ENCODE assay signal across 8 cellular contexts in the genomic region with DNA sequence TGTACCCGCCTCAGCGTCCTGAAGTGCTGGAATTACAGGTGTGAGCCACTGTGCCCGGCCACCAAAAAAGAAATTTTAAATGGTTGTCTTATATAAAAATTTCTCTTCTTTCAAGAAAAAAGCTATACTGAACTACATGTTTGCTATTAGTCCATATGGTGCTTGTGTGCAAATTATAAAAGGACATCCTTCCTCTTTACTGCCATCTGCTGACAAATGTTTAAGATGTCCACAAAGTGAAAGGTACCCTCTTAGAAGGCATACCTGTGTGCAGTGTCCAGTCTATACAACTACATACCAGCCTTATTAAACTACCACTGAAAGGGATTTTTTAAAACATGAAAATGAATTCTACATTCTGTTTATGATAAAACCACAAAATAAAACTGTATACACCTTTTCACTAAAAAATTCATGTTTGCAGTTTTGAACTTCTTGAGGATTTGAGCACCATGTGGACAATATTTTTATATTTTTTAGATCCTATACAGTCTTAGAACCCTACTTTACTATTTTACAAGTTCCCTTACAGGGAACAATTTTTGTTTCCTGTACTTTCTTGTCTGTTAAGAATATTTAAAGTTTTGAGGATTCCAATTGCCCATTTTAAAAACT. TPM values are rescaled to one million over a fixed set of nuclear protein-coding genes. Genes with fewer than 3 reads are reported as not detected.
A peak's percentile ranks its signal among the peaks of the same experiment; 100 is the strongest.
DNase-seq lines count a peak whose midpoint lies in the region; ATAC-seq and TF ChIP-seq lines count a peak whose summit lies in the region.

No MANE protein-coding gene starts in this region.

- intact Hi-C loops in body of pancreas (cut with DNase I) = no loop called here
- intact Hi-C loops in uterus (cut with DNase I; ENCODE audit: low total_unique reads) = no loop called here

- H3K27ac ChIP-seq in body of pancreas (no peak overlapping the region), uterus (no peak overlapping the region)

- no peak overlapping the region for H3K27ac Mint-ChIP-seq in memory B cell

- DNase-seq in A172 (ENCODE audit: low spot score) = peak; percentile 7
- no peak for DNase-seq in GM12864 (ENCODE audit: low read depth)
- DNase-seq in NCI-H2081 treated with DMSO at 0.1 percent for 48 hours (lab: John Stamatoyannopoulos, UW) = peak; percentile 8
- no peak for DNase-seq in body of pancreas
- peak in 1 of 2 donors; percentile 11 for DNase-seq in memory B cell (ENCODE audit: low spot score in 2 of 2)
- no peak for DNase-seq in SKM-1 (lab: John Stamatoyannopoulos, UW; ENCODE audit: unreplicated experiment)
- DNase-seq in uterus = no peak

- H3K4me1 ChIP-seq in body of pancreas (no peaks in the 10 kb centered on the region), uterus (no peaks in the 10 kb centered on the region)

- H3K4me3 ChIP-seq in GM12864 (ENCODE audit: low read depth, low read length) (no peak overlapping the region), body of pancreas (no peak overlapping the region), uterus (no peak overlapping the region)

- no peak for TF ChIP-seq POLR2A in body of pancreas (IDR thresholded peaks at IDR 0.05)
- no peak for TF ChIP-seq POLR2A in uterus (IDR thresholded peaks at IDR 0.05)

- H3K4me3 Mint-ChIP-seq in memory B cell = no peak overlapping the region

- H3K27me3 Mint-ChIP-seq in memory B cell = no peaks in the 10 kb centered on the region

- no peaks in the 10 kb centered on the region for H3K9me3 ChIP-seq in body of pancreas
- H3K9me3 ChIP-seq in uterus = no peaks in the 10 kb centered on the region

- peak; percentile 23 for TF ChIP-seq CTCF in GM12864 (IDR thresholded peaks at IDR 0.05; ENCODE audit: low read depth, low read length, missing control alignments)
- peak in 6 of 7 experiments; percentile 9 to 38 (median 23) for TF ChIP-seq CTCF in body of pancreas (IDR thresholded peaks at IDR 0.05)
- TF ChIP-seq CTCF in uterus (IDR thresholded peaks at IDR 0.05) = peak in 1 of 4 experiments; percentile 12

- 87 to 89% methylated on average over 3 of the region's 3 CpGs for WGBS in body of pancreas, 2 donors

- H3K4me1 Mint-ChIP-seq in memory B cell = peaks cover 2% of the 10 kb centered on the region

- no peaks in the 10 kb centered on the region for H3K27me3 ChIP-seq in body of pancreas
- H3K27me3 ChIP-seq in uterus = no peaks in the 10 kb centered on the region

- ATAC-seq in body of pancreas (no peak), memory B cell (ENCODE audit: low read depth) (peak; percentile 42), GM18511 (IDR thresholded peaks at IDR 0.05; ENCODE audit: unreplicated experiment) (no peak)

- H3K9me3 Mint-ChIP-seq in memory B cell = no peaks in the 10 kb centered on the region

- H3K36me3 ChIP-seq in body of pancreas (replicated peaks in 1 of 2; ENCODE audit: insufficient read depth in 1 of 2, low read depth in 2 of 2) (peaks cover 6 to 18% of the 10 kb centered on the region in 2 donors), uterus (no peaks in the 10 kb centered on the region)

- H3K36me3 Mint-ChIP-seq in memory B cell = peaks cover 31% of the 10 kb centered on the region

RNA-seq across cellular contexts. Expression of a gene that starts 32.8 kb away (rescaled TPM):
- not detected in 2 replicates for total RNA-seq in A172 (2014; rRNA removed; shearing (Covaris generic))
- total RNA-seq in body of pancreas (10 to 100 TPM in 1 of 2 donors, not detected in 1; 19.7 TPM), uterus (10 to 100 TPM in 1 of 4 donors, not detected in 3; 18.7 TPM)

Comparison
In these comparisons a context has a peak if more than half of its experiments do, and no peak if none do; other contexts are left out.
1. DNase-seq: peak in A172 (single experiment) and NCI-H2081 treated with DMSO at 0.1 percent for 48 hours (single experiment); none in GM12864 (single experiment), body of pancreas (0 of 4), SKM-1 (single experiment) and uterus (0 of 2).